In the genomic region with DNA sequence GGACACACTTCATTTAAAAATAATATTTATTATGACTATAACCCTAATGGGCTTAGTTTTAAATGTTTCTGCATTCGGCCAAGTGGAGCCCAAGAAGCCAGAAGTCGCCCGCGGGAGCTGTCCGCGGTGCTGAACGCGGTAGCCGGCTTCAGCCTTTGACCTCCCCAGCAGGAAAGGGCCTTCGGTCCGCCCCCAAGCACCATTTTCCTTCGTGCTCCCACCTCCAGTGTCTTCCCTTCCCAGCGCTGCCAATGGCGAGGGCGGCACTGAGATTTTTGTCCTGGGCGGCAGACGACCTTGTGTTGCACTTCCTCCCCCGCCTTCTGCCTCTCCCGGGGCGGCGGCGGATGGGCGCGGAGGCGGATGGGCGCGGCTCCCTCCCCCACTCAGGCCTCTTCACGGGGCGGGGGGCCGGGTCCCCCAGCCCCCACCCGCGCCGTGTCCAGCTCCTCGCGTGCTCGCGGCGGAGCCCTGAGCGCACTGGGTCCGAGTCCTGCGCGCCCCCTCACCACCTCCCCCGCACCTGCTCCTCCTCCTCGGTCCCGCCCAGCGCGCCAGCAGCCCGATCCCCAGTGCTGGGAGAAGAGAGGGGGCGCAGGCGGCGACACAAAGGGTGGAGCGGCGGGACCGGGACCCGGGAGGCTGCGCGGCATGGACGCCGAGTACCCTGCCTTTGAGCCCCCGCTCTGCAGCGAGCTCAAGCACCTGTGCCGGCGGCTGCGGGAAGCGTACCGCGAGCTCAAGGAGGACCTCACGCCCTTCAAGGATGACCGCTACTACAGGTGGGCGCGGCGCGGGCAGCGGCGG, we compare ENCODE assay signal across 8 cellular contexts. TPM values are rescaled to one million over a fixed set of nuclear protein-coding genes. Genes with fewer than 3 reads are reported as not detected.
DNase-seq lines count a peak whose midpoint lies in the region; ATAC-seq and TF ChIP-seq lines count a peak whose summit lies in the region.

No MANE protein-coding gene starts in this region.

- DNase-seq in BE2C, result peak; percentile 69
- DNase-seq in activated T-cell treated with anti-CD3 and anti-CD28 coated beads, Interleukin-2, amount 50 U/mL, for 24 hours, result peak; percentile 77
- DNase-seq in epithelial cell of esophagus (ENCODE audit: low read depth), result peak; percentile 69
- DNase-seq in mucosa of gallbladder (ENCODE audit: low spot score), result peak; percentile 75

- TF ChIP-seq CTCF in BE2C (IDR thresholded peaks at IDR 0.05; ENCODE audit: low read depth, low read length), result no peak
- no peak for TF ChIP-seq CTCF in OCI-LY1 (IDR thresholded peaks at IDR 0.05; ENCODE audit: low read length)
- TF ChIP-seq CTCF in epithelial cell of esophagus (IDR thresholded peaks at IDR 0.05; ENCODE audit: insufficient read depth, low read depth, low read length, missing control alignments), result no peak

- ATAC-seq in HG03135 (IDR thresholded peaks at IDR 0.05; ENCODE audit: unreplicated experiment), result peak; percentile 73
- ATAC-seq in stimulated activated memory B cell treated with anti-CD40 and anti-IgM and Interleukin-4, amounts not matched to agents 10 μg/mL and 1 μg/mL and 100 μg/mL, for 72 hours, result no peak
- ATAC-seq in HG03175 (IDR thresholded peaks at IDR 0.05; ENCODE audit: unreplicated experiment), result no peak

- peaks cover 2% of the 10 kb centered on the region for H3K4me1 Mint-ChIP-seq in activated T-cell treated with anti-CD3 and anti-CD28 coated beads, Interleukin-2, amount 50 U/mL, for 24 hours (ENCODE audit: low read depth)
- H3K4me1 Mint-ChIP-seq in stimulated activated memory B cell treated with anti-CD40 and anti-IgM and Interleukin-4, amounts not matched to agents 10 μg/mL and 1 μg/mL and 100 μg/mL, for 72 hours, result peaks cover 5% of the 10 kb centered on the region

- H3K4me2 ChIP-seq in OCI-LY1 (ENCODE audit: low read length), result peak overlapping the region; percentile 79

- H3K9me3 Mint-ChIP-seq in activated T-cell treated with anti-CD3 and anti-CD28 coated beads, Interleukin-2, amount 50 U/mL, for 24 hours, result peaks cover 4% of the 10 kb centered on the region
- H3K9me3 Mint-ChIP-seq in stimulated activated memory B cell treated with anti-CD40 and anti-IgM and Interleukin-4, amounts not matched to agents 10 μg/mL and 1 μg/mL and 100 μg/mL, for 72 hours, result peaks cover 6% of the 10 kb centered on the region

- no peak overlapping the region for H3K9ac ChIP-seq in OCI-LY1 (ENCODE audit: low read length)

- H3K4me1 ChIP-seq in BE2C (peaks cover 4% of the 10 kb centered on the region; the same call in 1 of the 2 replicates), OCI-LY1 (ENCODE audit: insufficient read depth, low read length, severe bottlenecking) (peaks cover 11% of the 10 kb centered on the region)

- H3K4me3 ChIP-seq in BE2C (ENCODE audit: low read depth, low read length) (peak overlapping the region; percentile 68), OCI-LY1 (ENCODE audit: low read depth, low read length, poor library complexity, severe bottlenecking) (peak overlapping the region; percentile 61), epithelial cell of esophagus (ENCODE audit: low read length) (peak overlapping the region; percentile 28)

- no peaks in the 10 kb centered on the region for H3K27me3 ChIP-seq in BE2C
- peaks cover 7% of the 10 kb centered on the region; the same call in 1 of the 2 replicates for H3K27me3 ChIP-seq in OCI-LY1 (ENCODE audit: insufficient read depth, low read length)

- no peak overlapping the region for H2AFZ ChIP-seq in OCI-LY1 (ENCODE audit: low read length)

- H3K9me2 ChIP-seq in OCI-LY1 (ENCODE audit: low read depth, low read length), result no peaks in the 10 kb centered on the region

- no peak overlapping the region for H3K27ac ChIP-seq in OCI-LY1 (ENCODE audit: low read depth, low read length, poor library complexity, severe bottlenecking)

- H3K4me3 Mint-ChIP-seq in activated T-cell treated with anti-CD3 and anti-CD28 coated beads, Interleukin-2, amount 50 U/mL, for 24 hours, result peak overlapping the region; percentile 71
- H3K4me3 Mint-ChIP-seq in stimulated activated memory B cell treated with anti-CD40 and anti-IgM and Interleukin-4, amounts not matched to agents 10 μg/mL and 1 μg/mL and 100 μg/mL, for 72 hours, result peak overlapping the region; percentile 77

- H3K27ac Mint-ChIP-seq in activated T-cell treated with anti-CD3 and anti-CD28 coated beads, Interleukin-2, amount 50 U/mL, for 24 hours, result no peak overlapping the region
- H3K27ac Mint-ChIP-seq in stimulated activated memory B cell treated with anti-CD40 and anti-IgM and Interleukin-4, amounts not matched to agents 10 μg/mL and 1 μg/mL and 100 μg/mL, for 72 hours, result no peak overlapping the region

- H3K79me2 ChIP-seq in OCI-LY1 (ENCODE audit: insufficient read depth, low read length), result no peaks in the 10 kb centered on the region

- H3K36me3 Mint-ChIP-seq in activated T-cell treated with anti-CD3 and anti-CD28 coated beads, Interleukin-2, amount 50 U/mL, for 24 hours (ENCODE audit: low read depth), result no peaks in the 10 kb centered on the region
- H3K36me3 Mint-ChIP-seq in stimulated activated memory B cell treated with anti-CD40 and anti-IgM and Interleukin-4, amounts not matched to agents 10 μg/mL and 1 μg/mL and 100 μg/mL, for 72 hours, result no peaks in the 10 kb centered on the region

- H3K9me3 ChIP-seq in BE2C, result no peaks in the 10 kb centered on the region
- no peaks in the 10 kb centered on the region for H3K9me3 ChIP-seq in OCI-LY1 (ENCODE audit: low read length)

- no peaks in the 10 kb centered on the region for H4K20me1 ChIP-seq in OCI-LY1 (ENCODE audit: insufficient read depth, low read length)

- peaks cover 5% of the 10 kb centered on the region; the same call in 1 of the 2 replicates for H3K36me3 ChIP-seq in BE2C
- H3K36me3 ChIP-seq in OCI-LY1 (ENCODE audit: insufficient read depth, low read length), result no peaks in the 10 kb centered on the region

- peaks cover 63% of the 10 kb centered on the region for H3K27me3 Mint-ChIP-seq in activated T-cell treated with anti-CD3 and anti-CD28 coated beads, Interleukin-2, amount 50 U/mL, for 24 hours
- peaks cover 73% of the 10 kb centered on the region for H3K27me3 Mint-ChIP-seq in stimulated activated memory B cell treated with anti-CD40 and anti-IgM and Interleukin-4, amounts not matched to agents 10 μg/mL and 1 μg/mL and 100 μg/mL, for 72 hours

- no peaks in the 10 kb centered on the region for H3F3A ChIP-seq in OCI-LY1 (ENCODE audit: insufficient read depth, low read length)

RNA-seq across cellular contexts. Expression of gene TMEM181, which starts 23.6 kb away (rescaled TPM):
- polyA plus RNA-seq in BE2C (2012; ENCODE audit: insufficient read depth, insufficient read length, low read depth), result 35.8 TPM
- 37.9 TPM for total RNA-seq in mucosa of gallbladder
